8 cellular contexts compared by ENCODE assay signal in the genomic region with DNA sequence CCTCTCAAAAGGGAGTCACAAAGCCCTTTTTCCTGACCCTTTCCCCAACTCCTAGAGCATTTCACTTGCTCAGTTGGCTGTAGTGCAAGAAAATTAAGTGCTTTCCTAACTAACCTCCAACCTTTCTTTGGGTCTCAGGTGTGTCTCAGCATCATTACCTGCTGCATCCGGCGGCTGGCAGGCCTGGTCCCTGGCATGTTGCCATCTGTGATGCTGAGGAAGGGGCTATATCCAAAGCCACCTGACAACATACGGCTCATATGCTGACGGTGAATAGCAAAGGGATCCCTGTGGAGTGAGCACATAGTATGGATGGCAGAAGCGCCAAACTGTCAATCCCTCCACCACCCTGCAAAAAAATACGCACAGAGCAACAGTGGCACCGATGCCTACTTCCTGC. TPM values are rescaled to one million over a fixed set of nuclear protein-coding genes. Genes with fewer than 3 reads are reported as not detected.
DNase-seq lines count a peak whose midpoint lies in the region; ATAC-seq and TF ChIP-seq lines count a peak whose summit lies in the region.

No MANE protein-coding gene starts in this region.

- H3K9me3 ChIP-seq in HAP-1 (no peaks in the 10 kb centered on the region), skeletal muscle satellite cell (replicated peaks; ENCODE audit: low read length) (no peaks in the 10 kb centered on the region)

- H3K27me3 ChIP-seq in HAP-1 (ENCODE audit: low read depth): no peaks in the 10 kb centered on the region
- no peaks in the 10 kb centered on the region for H3K27me3 ChIP-seq in skeletal muscle satellite cell (ENCODE audit: control insufficient read depth, insufficient read depth, low read length)

- peaks cover 56% of the 10 kb centered on the region for H3K36me3 ChIP-seq in HAP-1 (replicated peaks)
- peaks cover 51% of the 10 kb centered on the region for H3K36me3 ChIP-seq in skeletal muscle satellite cell (ENCODE audit: insufficient read depth, low read length)

- DNase-seq in HAP-1 (ENCODE audit: low spot score in 2 of 2): no peak
- no peak for DNase-seq in fibroblast of villous mesenchyme (ENCODE audit: low read depth)
- no peak for DNase-seq in midbrain (lab: John Stamatoyannopoulos, UW)
- DNase-seq in NCI-H2196 treated with DMSO at 0.1 percent for 48 hours (lab: John Stamatoyannopoulos, UW; ENCODE audit: unreplicated experiment): no peak
- DNase-seq in UCSD-AML1 (lab: John Stamatoyannopoulos, UW; ENCODE audit: unreplicated experiment): no peak

- peak overlapping the region; percentile 98 for H3K27ac ChIP-seq in VCaP

- in situ Hi-C loops in HAP-1 (cut with MboI; ENCODE audit: low sequenced_read_pairs): loop anchor here (5.0 kb wide), 1 partner anchor 76 kb away; a partner anchor contains a TSS

- no peak for ATAC-seq in HG03045 (IDR thresholded peaks at IDR 0.05; ENCODE audit: unreplicated experiment)

- H3K4me1 ChIP-seq in HAP-1 (peaks cover 10% of the 10 kb centered on the region), skeletal muscle satellite cell (ENCODE audit: control insufficient read depth, insufficient read depth, low read length) (peaks cover 15% of the 10 kb centered on the region)

- no peak for TF ChIP-seq CTCF in VCaP (conservative IDR thresholded peaks at IDR 0.05)
- no peak for TF ChIP-seq CTCF in fibroblast of villous mesenchyme (IDR thresholded peaks at IDR 0.05; ENCODE audit: insufficient read depth, low read depth, low read length)

- H3K9ac ChIP-seq in skeletal muscle satellite cell (ENCODE audit: low read depth, low read length): peak overlapping the region; percentile 95

- H3K4me2 ChIP-seq in skeletal muscle satellite cell (ENCODE audit: low read length): peak overlapping the region; percentile 96

- H3K4me3 ChIP-seq in HAP-1: peak overlapping the region; percentile 100
- peak overlapping the region; percentile 94 for H3K4me3 ChIP-seq in fibroblast of villous mesenchyme (ENCODE audit: low read depth, low read length)
- H3K4me3 ChIP-seq in skeletal muscle satellite cell (ENCODE audit: low read length): peak overlapping the region; percentile 96

RNA-seq across cellular contexts. Expression of a gene that starts 1.2 kb away (rescaled TPM):
- total RNA-seq in fibroblast of villous mesenchyme: 160 and 229 TPM in 2 replicates
- 140 and 177 TPM in 2 replicates for total RNA-seq in skeletal muscle satellite cell (2012; rRNA removed)

RNA-seq across cellular contexts. Expression of a gene that starts 14.4 kb away (rescaled TPM):
- total RNA-seq in fibroblast of villous mesenchyme: 150 and 167 TPM in 2 replicates
- total RNA-seq in skeletal muscle satellite cell (2012; rRNA removed): 50.5 and 63.9 TPM in 2 replicates

RNA-seq across cellular contexts. Expression of a gene that starts 20.6 kb away (rescaled TPM):
- 0.43 and 0.64 TPM in 2 replicates for total RNA-seq in fibroblast of villous mesenchyme
- total RNA-seq in skeletal muscle satellite cell (2012; rRNA removed): under 0.01 TPM in 1 of 2 replicates, not detected in the other

RNA-seq across cellular contexts. Expression of a gene that starts 27.9 kb away (rescaled TPM):
- total RNA-seq in fibroblast of villous mesenchyme: 71.8 and 79.9 TPM in 2 replicates
- 95.3 and 114 TPM in 2 replicates for total RNA-seq in skeletal muscle satellite cell (2012; rRNA removed)

RNA-seq across cellular contexts. Expression of a gene that starts 37.6 kb away (rescaled TPM):
- total RNA-seq in fibroblast of villous mesenchyme: 1.7 and 1.9 TPM in 2 replicates
- not detected in 2 replicates for total RNA-seq in skeletal muscle satellite cell (2012; rRNA removed)
